ENCODE assay signal across 2 cellular contexts in genomic region chr1:242034393-242034792, GRCh38.
TF ChIP-seq lines count a peak whose summit lies in the region.

No MANE protein-coding gene starts in this region.

TF ChIP-seq in HepG2, 621 proteins besides CTCF, POLR2A, EP300 and RAD21:
- TF ChIP-seq ZNF296 (CRISPR knock-in tag; conservative IDR thresholded peaks at IDR 0.05): no peak
- TF ChIP-seq MAFK (conservative IDR thresholded peaks at IDR 0.05 in 1 of 2, IDR thresholded peaks at IDR 0.05 in 1 of 2; ENCODE audit: low read length in 2 of 2): peak; percentile 76 to 93
- peak; percentile 85 for TF ChIP-seq MAFF (IDR thresholded peaks at IDR 0.05; ENCODE audit: low read depth, low read length)

TF ChIP-seq in K562, 482 proteins besides CTCF, POLR2A, EP300 and RAD21:
- TF ChIP-seq ZFPM2 (CRISPR knock-in tag; IDR thresholded peaks at IDR 0.05) (no peak), TAF15 (IDR thresholded peaks at IDR 0.05; ENCODE audit: low read depth, low read length) (no peak), ARID3B (CRISPR knock-in tag; IDR thresholded peaks at IDR 0.05; ENCODE audit: borderline replicate concordance) (no peak), PURB (CRISPR knock-in tag; IDR thresholded peaks at IDR 0.05; ENCODE audit: low read depth) (no peak), COPS2 (conservative IDR thresholded peaks at IDR 0.05) (no peak), RBM34 (IDR thresholded peaks at IDR 0.05; ENCODE audit: borderline replicate concordance, insufficient read depth, low read length) (no peak), ZFX (CRISPR knock-in tag; IDR thresholded peaks at IDR 0.05) (no peak), NCOA4 (IDR thresholded peaks at IDR 0.05; ENCODE audit: partially characterized antibody) (no peak), ZNF316 (IDR thresholded peaks at IDR 0.05) (peak; percentile 75), E2F4 (CRISPR knock-in tag; IDR thresholded peaks at IDR 0.05; ENCODE audit: low read depth) (no peak), NELFE (IDR thresholded peaks at IDR 0.05; ENCODE audit: insufficient read depth, insufficient read length) (no peak), PRPF4 (IDR thresholded peaks at IDR 0.05; ENCODE audit: insufficient read depth, low read depth, low read length, poor library complexity, severe bottlenecking) (no peak), MAFF (IDR thresholded peaks at IDR 0.05; ENCODE audit: low read length) (peak; percentile 60), SNIP1 (IDR thresholded peaks at IDR 0.05; ENCODE audit: low read depth) (no peak), SMAD2 (IDR thresholded peaks at IDR 0.05; ENCODE audit: low read depth, low read length) (no peak), HES1 (IDR thresholded peaks at IDR 0.05; ENCODE audit: low read depth) (no peak), C11orf30 (IDR thresholded peaks at IDR 0.05; ENCODE audit: low read depth) (peak; percentile 62), MAFK (IDR thresholded peaks at IDR 0.05; ENCODE audit: low read length) (peak; percentile 64; the same call in 1 of the 2 replicates), FOSL1 (tag; conservative IDR thresholded peaks at IDR 0.05) (no peak), TBL1XR1 (IDR thresholded peaks at IDR 0.05; ENCODE audit: low read length in 2 of 2) (no peak), MAFG (tag; conservative IDR thresholded peaks at IDR 0.05) (peak; percentile 61), NR2C1 (IDR thresholded peaks at IDR 0.05) (no peak), NR2C1 (tag; IDR thresholded peaks at IDR 0.05) (no peak)
- TF ChIP-seq, protein P1, sequence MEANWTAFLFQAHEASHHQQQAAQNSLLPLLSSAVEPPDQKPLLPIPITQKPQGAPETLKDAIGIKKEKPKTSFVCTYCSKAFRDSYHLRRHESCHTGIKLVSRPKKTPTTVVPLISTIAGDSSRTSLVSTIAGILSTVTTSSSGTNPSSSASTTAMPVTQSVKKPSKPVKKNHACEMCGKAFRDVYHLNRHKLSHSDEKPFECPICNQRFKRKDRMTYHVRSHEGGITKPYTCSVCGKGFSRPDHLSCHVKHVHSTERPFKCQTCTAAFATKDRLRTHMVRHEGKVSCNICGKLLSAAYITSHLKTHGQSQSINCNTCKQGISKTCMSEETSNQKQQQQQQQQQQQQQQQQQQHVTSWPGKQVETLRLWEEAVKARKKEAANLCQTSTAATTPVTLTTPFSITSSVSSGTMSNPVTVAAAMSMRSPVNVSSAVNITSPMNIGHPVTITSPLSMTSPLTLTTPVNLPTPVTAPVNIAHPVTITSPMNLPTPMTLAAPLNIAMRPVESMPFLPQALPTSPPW (CRISPR knock-in tag; IDR thresholded peaks at IDR 0.05): no peak
